In genomic region chr12:113092478-113093408, GRCh38 we compare ENCODE assay signal across 9 cellular contexts. TPM values are rescaled to one million over a fixed set of nuclear protein-coding genes. Genes with fewer than 3 reads are reported as not detected.
A peak's percentile ranks its signal among the peaks of the same experiment; 100 is the strongest.
DNase-seq lines count a peak whose midpoint lies in the region; ATAC-seq and FAIRE-seq lines count a peak whose summit lies in the region.
"Had no signal": no experiment of that assay in that cellular context is flagged by ENCODE, and none has a peak within 500 bp of the region (broad histone marks: within the 10 kb centered on the region; RNA-seq: fewer than 3 reads in every experiment).

No MANE protein-coding gene starts in this region.

- H3K4me1 Mint-ChIP-seq in stimulated activated naive CD8-positive, alpha-beta T cell treated with anti-CD3 and anti-CD28 coated beads, Interleukin-15, amount 100 ng/mL, for 72 hours = peaks cover 63% of the 10 kb centered on the region
- peaks cover 63 to 73% (median 69%) of the 10 kb centered on the region in 3 donors for H3K4me1 Mint-ChIP-seq in T-cell

- H3K9ac ChIP-seq in iPS-20b (ENCODE audit: low read depth, low read length) = no peak overlapping the region

- peak; percentile 5 for ATAC-seq in stimulated activated naive CD8-positive, alpha-beta T cell treated with anti-CD3 and anti-CD28 coated beads, Interleukin-15, amount 100 ng/mL, for 72 hours
- no peak for ATAC-seq in stimulated activated naive CD8-positive, alpha-beta T cell treated with anti-CD3 and anti-CD28 coated beads, Interleukin-15, Interleukin-2, amounts not matched to agents 100 U/mL and 50 U/mL, for 24 hours
- ATAC-seq in T-cell (replicated peaks in 1 of 4) (peak in 1 of 4 experiments; percentile 23), GM21367 (IDR thresholded peaks at IDR 0.05; ENCODE audit: unreplicated experiment) (no peak), HG03280 (IDR thresholded peaks at IDR 0.05; ENCODE audit: unreplicated experiment) (no peak)

- POLR2A ChIA-PET in T-cell (lab: Charles Lee) = no interaction called here

- H3K9me3 ChIP-seq in iPS-20b (ENCODE audit: insufficient read depth, low read depth, low read length) = no peaks in the 10 kb centered on the region

- H3K4me3 Mint-ChIP-seq in stimulated activated naive CD8-positive, alpha-beta T cell treated with anti-CD3 and anti-CD28 coated beads, Interleukin-15, amount 100 ng/mL, for 72 hours = no peak overlapping the region
- H3K4me3 Mint-ChIP-seq in T-cell = peak overlapping the region in 2 of 3 donors; percentile 37 to 43

- no peaks in the 10 kb centered on the region for H3K27me3 Mint-ChIP-seq in stimulated activated naive CD8-positive, alpha-beta T cell treated with anti-CD3 and anti-CD28 coated beads, Interleukin-15, amount 100 ng/mL, for 72 hours
- no peaks in the 10 kb centered on the region for H3K27me3 Mint-ChIP-seq in T-cell

- no peak overlapping the region for H3K27ac ChIP-seq in iPS-20b (ENCODE audit: low read length)
- H3K27ac ChIP-seq: WERI-Rb-1 had no signal

- H3K36me3 Mint-ChIP-seq in T-cell = peaks cover 4% of the 10 kb centered on the region

- H3K4me1 ChIP-seq in iPS-20b (ENCODE audit: insufficient read depth, low read length) = no peaks in the 10 kb centered on the region

- H3K9me3 Mint-ChIP-seq in stimulated activated naive CD8-positive, alpha-beta T cell treated with anti-CD3 and anti-CD28 coated beads, Interleukin-15, amount 100 ng/mL, for 72 hours = peaks cover 0 to 4% of the 10 kb centered on the region in 2 donors
- no peaks in the 10 kb centered on the region for H3K9me3 Mint-ChIP-seq in T-cell

- peaks cover 15% of the 10 kb centered on the region for H3K27me3 ChIP-seq in iPS-20b (ENCODE audit: insufficient read depth, low read length)

- H3K4me3 ChIP-seq in iPS-20b (ENCODE audit: low read length) = peak overlapping the region; percentile 70; the same call in 1 of the 2 replicates

- H3K27ac Mint-ChIP-seq in stimulated activated naive CD8-positive, alpha-beta T cell treated with anti-CD3 and anti-CD28 coated beads, Interleukin-15, amount 100 ng/mL, for 72 hours = peak overlapping the region in 1 of 2 donors; percentile 35
- peak overlapping the region; percentile 71 to 75 for H3K27ac Mint-ChIP-seq in T-cell

- no peak for FAIRE-seq in RCC 7860 (lab: Jason Lieb, UNC)

- CTCF ChIA-PET in T-cell (lab: Charles Lee) = no interaction called here

- no peaks in the 10 kb centered on the region for H3K36me3 ChIP-seq in iPS-20b (ENCODE audit: insufficient read depth, low read depth, low read length)

- no peak for DNase-seq in stimulated activated naive CD8-positive, alpha-beta T cell treated with anti-CD3 and anti-CD28 coated beads, Interleukin-15, amount 100 ng/mL, for 72 hours
- no peak for DNase-seq in stimulated activated naive CD8-positive, alpha-beta T cell treated with anti-CD3 and anti-CD28 coated beads, Interleukin-15, Interleukin-2, amounts not matched to agents 100 U/mL and 50 U/mL, for 24 hours
- no peak for DNase-seq in T-cell
- no peak for DNase-seq in NCI-H1105 (lab: John Stamatoyannopoulos, UW)
- DNase-seq in RCC 7860 (ENCODE audit: low spot score) = no peak
- DNase-seq: WERI-Rb-1 had no signal

RNA-seq across cellular contexts. Expression of gene DTX1, which starts 36.2 kb away (rescaled TPM):
- 10 to 100 TPM in 3 of 5 donors, 1 to 10 TPM in 2; 5.6 to 12.0 (median 10.4) TPM for total RNA-seq in T-cell

RNA-seq across cellular contexts. Expression of gene RASAL1, which starts 42.8 kb away (rescaled TPM):
- 1 to 10 TPM in 2 of 5 donors, under 1 TPM in 3; 0.43 to 2.9 (median 0.85) TPM for total RNA-seq in T-cell

RNA-seq across cellular contexts. Expression of gene CFAP73, which starts 56.8 kb away (rescaled TPM):
- total RNA-seq in T-cell = under 1 TPM in 2 of 5 donors, not detected in 3; 0.25 to 0.69 TPM

Comparison
In these comparisons a context has a peak if more than half of its experiments do, and no peak if none do; other contexts are left out.
1. H3K4me3 Mint-ChIP-seq: peak in T-cell (2 of 3); none in stimulated activated naive CD8-positive, alpha-beta T cell treated with anti-CD3 and anti-CD28 coated beads, Interleukin-15, amount 100 ng/mL, for 72 hours (0 of 2).